Comparison of ENCODE assay signal across 30 cellular contexts in the genomic region with DNA sequence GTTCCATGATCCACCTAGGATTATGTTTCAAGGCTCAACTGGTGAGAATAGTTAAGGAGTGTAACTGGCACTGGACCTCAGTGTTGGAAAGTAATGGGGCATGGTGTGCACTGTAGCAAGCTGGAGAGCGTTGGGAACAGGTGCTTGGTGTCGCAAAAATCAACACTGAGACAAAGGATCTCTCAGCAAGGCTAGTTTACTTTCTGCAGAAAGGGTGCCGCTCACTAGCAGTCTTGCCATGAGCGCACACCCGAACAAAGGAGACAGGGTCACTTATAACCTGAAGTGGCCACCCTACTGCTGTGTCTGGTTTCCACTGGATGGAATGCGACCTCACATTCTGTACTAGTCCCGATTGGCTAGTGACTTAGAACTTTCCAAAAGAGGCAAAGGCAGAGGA.
"Had no signal": no experiment of that assay in that cellular context is flagged by ENCODE, and none has a peak within 500 bp of the region (broad histone marks: within the 10 kb centered on the region; RNA-seq: fewer than 3 reads in every experiment).

No MANE protein-coding gene starts in this region.

- H3K27me3 ChIP-seq: colonic mucosa, esophagus squamous epithelium, heart left ventricle, hepatocyte, right atrium auricular region, sigmoid colon, stomach, thyroid gland had no signal

- H3K4me1 Mint-ChIP-seq: immature natural killer cell; memory B cell; mesothelial cell of epicardium; naive B cell; stimulated activated effector memory CD8-positive, alpha-beta T cell treated with anti-CD3 and anti-CD28 coated beads, Interleukin-12 subunit alpha, Interleukin-12 subunit beta, amount 100 ng/mL, for 72 hours had no signal

- H3K36me3 ChIP-seq: colonic mucosa, esophagus squamous epithelium, heart left ventricle, left ventricle myocardium inferior, prostate gland, right atrium auricular region, sigmoid colon, stomach, thyroid gland had no signal

- H3K27ac Mint-ChIP-seq: immature natural killer cell; memory B cell; mesothelial cell of epicardium; natural killer cell treated with Interleukin-12 subunit alpha and Interleukin-12 subunit beta and Interleukin-15 and Interleukin-18, amount 100 ng/mL, for 72 hours; stimulated activated effector memory CD8-positive, alpha-beta T cell treated with anti-CD3 and anti-CD28 coated beads, Interleukin-12 subunit alpha, Interleukin-12 subunit beta, amount 100 ng/mL, for 72 hours had no signal

- H3K9me3 ChIP-seq: colonic mucosa, prostate gland, right atrium auricular region, sigmoid colon, thyroid gland had no signal

- H3K4me1 ChIP-seq: colonic mucosa, esophagus squamous epithelium, heart left ventricle, left ventricle myocardium inferior, prostate gland, right atrium auricular region, sigmoid colon, stomach, thyroid gland had no signal

- H3K4me3 Mint-ChIP-seq: immature natural killer cell; memory B cell; mesothelial cell of epicardium; naive B cell; natural killer cell treated with Interleukin-12 subunit alpha and Interleukin-12 subunit beta and Interleukin-15 and Interleukin-18, amount 100 ng/mL, for 72 hours; neural crest cell; stimulated activated effector memory CD8-positive, alpha-beta T cell treated with anti-CD3 and anti-CD28 coated beads, Interleukin-12 subunit alpha, Interleukin-12 subunit beta, amount 100 ng/mL, for 72 hours had no signal

- H3K79me2 ChIP-seq: hepatocyte had no signal

- H3K27ac ChIP-seq: colonic mucosa, esophagus squamous epithelium, heart left ventricle, hepatocyte, left ventricle myocardium inferior, prostate gland, right atrium auricular region, sigmoid colon, stomach, thyroid gland had no signal

- H3K36me3 Mint-ChIP-seq: stimulated activated effector memory CD8-positive, alpha-beta T cell treated with anti-CD3 and anti-CD28 coated beads, Interleukin-12 subunit alpha, Interleukin-12 subunit beta, amount 100 ng/mL, for 72 hours had no signal

- ATAC-seq: heart left ventricle; left colon; mucosa of descending colon; natural killer cell treated with Interleukin-12 subunit alpha and Interleukin-12 subunit beta and Interleukin-15 and Interleukin-18, amount 100 ng/mL, for 72 hours; stimulated activated effector memory CD8-positive, alpha-beta T cell treated with anti-CD3 and anti-CD28 coated beads, Interleukin-12 subunit alpha, Interleukin-12 subunit beta, amount 100 ng/mL, for 72 hours had no signal

- H3K27me3 Mint-ChIP-seq: memory B cell; naive B cell; natural killer cell treated with Interleukin-12 subunit alpha and Interleukin-12 subunit beta and Interleukin-15 and Interleukin-18, amount 100 ng/mL, for 72 hours had no signal

- H3K4me2 ChIP-seq: hepatocyte had no signal

- H2AFZ ChIP-seq: hepatocyte had no signal

- DNase-seq: colonic mucosa; dermis blood vessel endothelial cell; effector memory CD4-positive, alpha-beta T cell; erythroblast; esophagus squamous epithelium; foreskin melanocyte; heart left ventricle; immature natural killer cell; islet precursor cell; kidney glomerular epithelial cell; left colon; left ventricle myocardium inferior; mucosa of descending colon; naive B cell; sigmoid colon; stimulated activated CD4-positive, alpha-beta T cell treated with anti-CD3 and anti-CD28 coated beads, Interleukin-2, amount 100 ng/mL, for 24 hours; stimulated activated CD4-positive, alpha-beta T cell treated with anti-CD3 and anti-CD28 coated beads, Interleukin-4, amount 100 ng/mL, for 24 hours; stimulated activated naive CD4-positive, alpha-beta T cell treated with Interleukin-2 at 50 U/mL for 16 hours; stomach; thyroid gland; trophoblast cell had no signal

- H3K4me3 ChIP-seq: colonic mucosa, esophagus squamous epithelium, heart left ventricle, hepatocyte, left ventricle myocardium inferior, lung, mucosa of descending colon, prostate gland, right atrium auricular region, sigmoid colon, stomach, thyroid gland had no signal
